ENCODE assay signal across 10 cellular contexts in the genomic region with DNA sequence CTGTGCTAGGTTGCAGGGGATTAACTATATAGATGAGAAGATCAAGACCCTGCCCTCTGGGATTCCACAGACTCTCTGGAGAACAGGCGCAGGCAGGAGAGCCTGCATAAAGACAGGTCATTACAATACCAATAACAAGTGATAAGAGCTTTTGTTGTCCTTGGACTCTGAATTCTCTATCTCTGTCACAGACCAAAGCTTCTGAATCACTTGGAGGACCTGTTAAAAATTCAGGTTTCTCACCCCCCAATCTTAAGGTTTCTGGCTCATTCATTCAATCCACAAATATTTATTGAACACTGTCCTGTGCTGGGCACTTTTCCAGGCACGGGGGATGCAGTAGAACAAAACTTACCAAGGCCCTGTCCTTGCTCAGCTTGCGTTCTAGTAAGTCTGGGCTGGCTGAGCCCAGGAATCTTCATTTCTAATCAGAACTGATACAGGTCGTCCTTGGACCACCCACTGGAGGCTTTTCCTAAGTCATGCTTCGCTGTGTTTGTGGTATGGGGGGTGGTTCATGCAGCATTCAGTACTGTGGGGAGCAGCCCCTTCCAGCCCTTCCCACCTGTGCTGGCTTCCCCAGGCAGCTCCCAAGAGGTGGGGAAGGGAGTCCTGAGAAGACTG. TPM values are rescaled to one million over a fixed set of nuclear protein-coding genes. Genes with fewer than 3 reads are reported as not detected.
DNase-seq lines count a peak whose midpoint lies in the region; ATAC-seq and TF ChIP-seq lines count a peak whose summit lies in the region.
"Had no signal": no experiment of that assay in that cellular context is flagged by ENCODE, and none has a peak within 500 bp of the region (broad histone marks: within the 10 kb centered on the region; RNA-seq: fewer than 3 reads in every experiment).

No MANE protein-coding gene starts in this region.

- H3K27me3 ChIP-seq in CD4-positive, alpha-beta T cell (ENCODE audit: control insufficient read depth, insufficient read depth, low read length) = no peaks in the 10 kb centered on the region
- H3K27me3 ChIP-seq in HUES48 (ENCODE audit: control insufficient read depth, insufficient read depth, low read length) = peaks cover 5% of the 10 kb centered on the region; the same call in 1 of the 2 replicates
- H3K27me3 ChIP-seq in naive thymus-derived CD4-positive, alpha-beta T cell (ENCODE audit: control insufficient read depth in 2 of 2, insufficient read depth in 2 of 2, low read length in 2 of 2) = no peaks in the 10 kb centered on the region

- peaks cover 32% of the 10 kb centered on the region for H3K4me1 Mint-ChIP-seq in CD4-positive, alpha-beta T cell (ENCODE audit: low read depth)
- peaks cover 29% of the 10 kb centered on the region for H3K4me1 Mint-ChIP-seq in activated naive CD8-positive, alpha-beta T cell treated with anti-CD3 and anti-CD28 coated beads, Interleukin-2, amount 50 U/mL, for 24 hours
- peaks cover 21 to 42% (median 39%) of the 10 kb centered on the region in 7 donors for H3K4me1 Mint-ChIP-seq in naive thymus-derived CD4-positive, alpha-beta T cell

- peak overlapping the region; percentile 96 for H3K4me3 Mint-ChIP-seq in CD4-positive, alpha-beta T cell
- peak overlapping the region; percentile 79 for H3K4me3 Mint-ChIP-seq in activated naive CD8-positive, alpha-beta T cell treated with anti-CD3 and anti-CD28 coated beads, Interleukin-2, amount 50 U/mL, for 24 hours
- peak overlapping the region; percentile 77 to 99 (median 95) for H3K4me3 Mint-ChIP-seq in naive thymus-derived CD4-positive, alpha-beta T cell

- no peak overlapping the region for H3K9ac ChIP-seq in HUES48 (ENCODE audit: low read depth, low read length)

- H3K4me3 ChIP-seq in HUES48 (ENCODE audit: low read depth, low read length) = peak overlapping the region; percentile 94
- H3K4me3 ChIP-seq in naive thymus-derived CD4-positive, alpha-beta T cell (ENCODE audit: low read length) = no peak overlapping the region

- H3K9me3 Mint-ChIP-seq in CD4-positive, alpha-beta T cell = no peaks in the 10 kb centered on the region
- H3K9me3 Mint-ChIP-seq in activated naive CD8-positive, alpha-beta T cell treated with anti-CD3 and anti-CD28 coated beads, Interleukin-2, amount 50 U/mL, for 24 hours = no peaks in the 10 kb centered on the region
- no peaks in the 10 kb centered on the region for H3K9me3 Mint-ChIP-seq in naive thymus-derived CD4-positive, alpha-beta T cell

- POLR2A ChIA-PET in CD4-positive, alpha-beta T cell (lab: Charles Lee) = interaction anchor here (1.0 to 1.3 kb wide), 3 partner anchors 14 to 21 kb away, joined by 3 to 10 read pairs (median 3); a partner anchor contains a TSS
- POLR2A ChIA-PET in naive thymus-derived CD4-positive, alpha-beta T cell (lab: Charles Lee) = interaction anchor here (0.5 to 7.8 kb wide), 8 partner anchors 10 to 1527 kb away, joined by 3 to 51 read pairs (median 4); a partner anchor contains a TSS

- H3K36me3 ChIP-seq in HUES48 (ENCODE audit: control insufficient read depth, insufficient read depth, low read length) = peaks cover 25% of the 10 kb centered on the region
- peaks cover 0 to 21% (median 0%) of the 10 kb centered on the region in 3 experiments for H3K36me3 ChIP-seq in naive thymus-derived CD4-positive, alpha-beta T cell (ENCODE audit: control insufficient read depth in 2 of 3, insufficient read depth in 3 of 3, low read length in 3 of 3)

- H3K27ac ChIP-seq in CD4-positive, alpha-beta T cell (ENCODE audit: low read depth, low read length) = no peak overlapping the region
- H3K27ac ChIP-seq in HUES48 (ENCODE audit: low read depth, low read length) = peak overlapping the region; percentile 64
- H3K27ac ChIP-seq in naive thymus-derived CD4-positive, alpha-beta T cell (ENCODE audit: low read depth, low read length) = no peak overlapping the region
- H3K27ac ChIP-seq: HL-60 had no signal

- peaks cover 16% of the 10 kb centered on the region for H3K4me1 ChIP-seq in HUES48 (ENCODE audit: control insufficient read depth, insufficient read depth, low read length)
- peaks cover 20 to 21% of the 10 kb centered on the region in 2 donors for H3K4me1 ChIP-seq in naive thymus-derived CD4-positive, alpha-beta T cell (ENCODE audit: control insufficient read depth in 2 of 2, insufficient read depth in 2 of 2, low read length in 2 of 2)

- no peak for ATAC-seq in CD4-positive, alpha-beta T cell (ENCODE audit: poor library complexity)
- no peak for ATAC-seq in activated naive CD8-positive, alpha-beta T cell treated with anti-CD3 and anti-CD28 coated beads, Interleukin-2, amount 50 U/mL, for 24 hours
- ATAC-seq in naive thymus-derived CD4-positive, alpha-beta T cell = no peak
- ATAC-seq in HG03342 (IDR thresholded peaks at IDR 0.05; ENCODE audit: unreplicated experiment) = no peak
- no peak for ATAC-seq in HG03025 (IDR thresholded peaks at IDR 0.05; ENCODE audit: low FRiP score, unreplicated experiment)

- intact Hi-C loops in CD4-positive, alpha-beta T cell (cut with DNase I, micrococcal nuclease) = loop anchor here (5.0 kb wide), 4 partner anchors 63 to 658 kb away; a partner anchor contains a TSS
- intact Hi-C loops in naive thymus-derived CD4-positive, alpha-beta T cell (cut with micrococcal nuclease) = loop anchor here (5.0 to 10.0 kb wide), 7 partner anchors 63 to 740 kb away; a partner anchor contains a TSS

- CTCF ChIA-PET in CD4-positive, alpha-beta T cell (lab: Charles Lee) = interaction anchor here (0.5 to 5.2 kb wide), 5 partner anchors 12 to 80 kb away, joined by 4 to 78 read pairs (median 4); a partner anchor contains a TSS
- CTCF ChIA-PET in naive thymus-derived CD4-positive, alpha-beta T cell (lab: Charles Lee) = interaction anchor here (1.1 to 13.9 kb wide), 5 partner anchors 13 to 50 kb away, joined by 3 to 131 read pairs (median 4); a partner anchor contains a TSS

- peak overlapping the region; percentile 70 for H3K27ac Mint-ChIP-seq in CD4-positive, alpha-beta T cell
- H3K27ac Mint-ChIP-seq in activated naive CD8-positive, alpha-beta T cell treated with anti-CD3 and anti-CD28 coated beads, Interleukin-2, amount 50 U/mL, for 24 hours = peak overlapping the region; percentile 28
- H3K27ac Mint-ChIP-seq in naive thymus-derived CD4-positive, alpha-beta T cell = peak overlapping the region in 5 of 9 donors; percentile 7 to 96 (median 83)

- no peak for DNase-seq in CD4-positive, alpha-beta T cell
- DNase-seq in activated naive CD8-positive, alpha-beta T cell treated with anti-CD3 and anti-CD28 coated beads, Interleukin-2, amount 50 U/mL, for 24 hours = no peak
- no peak for DNase-seq in naive thymus-derived CD4-positive, alpha-beta T cell
- DNase-seq in germinal center (ENCODE audit: low spot score) = no peak
- DNase-seq: left ventricle myocardium superior had no signal

- TF ChIP-seq CTCF in CD4-positive, alpha-beta T cell (IDR thresholded peaks at IDR 0.05) = no peak

- peaks cover 19% of the 10 kb centered on the region for H3K36me3 Mint-ChIP-seq in CD4-positive, alpha-beta T cell (ENCODE audit: low read depth)
- peaks cover 5% of the 10 kb centered on the region for H3K36me3 Mint-ChIP-seq in activated naive CD8-positive, alpha-beta T cell treated with anti-CD3 and anti-CD28 coated beads, Interleukin-2, amount 50 U/mL, for 24 hours (ENCODE audit: low read depth)
- H3K36me3 Mint-ChIP-seq in naive thymus-derived CD4-positive, alpha-beta T cell = peaks cover 0 to 11% (median 0%) of the 10 kb centered on the region in 5 donors

- H3K27me3 Mint-ChIP-seq in CD4-positive, alpha-beta T cell = no peaks in the 10 kb centered on the region
- peaks cover 2% of the 10 kb centered on the region for H3K27me3 Mint-ChIP-seq in activated naive CD8-positive, alpha-beta T cell treated with anti-CD3 and anti-CD28 coated beads, Interleukin-2, amount 50 U/mL, for 24 hours
- no peaks in the 10 kb centered on the region for H3K27me3 Mint-ChIP-seq in naive thymus-derived CD4-positive, alpha-beta T cell

- H3K9me3 ChIP-seq in CD4-positive, alpha-beta T cell (ENCODE audit: control insufficient read depth, low read length) = no peaks in the 10 kb centered on the region
- no peaks in the 10 kb centered on the region for H3K9me3 ChIP-seq in HUES48 (ENCODE audit: control insufficient read depth, insufficient read depth, low read length)
- H3K9me3 ChIP-seq in naive thymus-derived CD4-positive, alpha-beta T cell (ENCODE audit: control insufficient read depth in 2 of 3, low read length in 3 of 3) = no peaks in the 10 kb centered on the region
- H3K9me3 ChIP-seq: HAP-1 had no signal

RNA-seq across cellular contexts. Expression of a gene that starts 1.4 kb away (rescaled TPM):
- 1 to 10 TPM; 2.4 to 3.3 TPM for total RNA-seq in CD4-positive, alpha-beta T cell
- total RNA-seq in naive thymus-derived CD4-positive, alpha-beta T cell = 1 to 10 TPM; 3.9 to 9.4 (median 7.7) TPM
- polyA plus RNA-seq in naive thymus-derived CD4-positive, alpha-beta T cell = 1 to 10 TPM; 2.1 to 3.9 TPM

RNA-seq across cellular contexts. Expression of a gene that starts 13.7 kb away (rescaled TPM):
- total RNA-seq in CD4-positive, alpha-beta T cell = under 1 TPM; 0.22 to 0.47 TPM
- 1 to 10 TPM in 4 of 5 experiments, under 1 TPM in 1; 0.42 to 4.0 (median 2.7) TPM for total RNA-seq in naive thymus-derived CD4-positive, alpha-beta T cell
- polyA plus RNA-seq in naive thymus-derived CD4-positive, alpha-beta T cell = under 1 TPM; 0.51 to 0.72 TPM

RNA-seq across cellular contexts. Expression of a gene that starts 13.8 kb away (rescaled TPM):
- 10 to 100 TPM; 17.2 to 20.1 TPM for total RNA-seq in CD4-positive, alpha-beta T cell
- total RNA-seq in naive thymus-derived CD4-positive, alpha-beta T cell = 10 to 100 TPM; 16.9 to 53.7 (median 28.8) TPM
- polyA plus RNA-seq in naive thymus-derived CD4-positive, alpha-beta T cell = 1 to 10 TPM; 5.8 to 8.5 TPM

RNA-seq across cellular contexts. Expression of a gene that starts 31.3 kb away (rescaled TPM):
- under 1 TPM; 0.33 to 0.39 TPM for total RNA-seq in CD4-positive, alpha-beta T cell
- total RNA-seq in naive thymus-derived CD4-positive, alpha-beta T cell = under 1 TPM in 3 of 5 experiments, not detected in 2; 0.19 to 0.78 (median 0.42) TPM
- polyA plus RNA-seq in naive thymus-derived CD4-positive, alpha-beta T cell = not detected
- total RNA-seq: left ventricle myocardium superior had no signal

RNA-seq across cellular contexts. Expression of a gene that starts 31.3 kb away (rescaled TPM):
- 1 to 10 TPM; 1.4 to 2.2 TPM for total RNA-seq in CD4-positive, alpha-beta T cell
- total RNA-seq in naive thymus-derived CD4-positive, alpha-beta T cell = 1 to 10 TPM in 4 of 5 experiments, under 1 TPM in 1; 0.22 to 3.3 (median 2.4) TPM
- not detected for polyA plus RNA-seq in naive thymus-derived CD4-positive, alpha-beta T cell

Comparison
In these comparisons a context has a peak if more than half of its experiments do, and no peak if none do; other contexts are left out.
1. H3K27ac Mint-ChIP-seq: peak in every context shown above with its lines; median percentile 83 in naive thymus-derived CD4-positive, alpha-beta T cell; 70 in CD4-positive, alpha-beta T cell; 28 in activated naive CD8-positive, alpha-beta T cell treated with anti-CD3 and anti-CD28 coated beads, Interleukin-2, amount 50 U/mL, for 24 hours.